In genomic region chr15:36430280-36430679, GRCh38 we compare ENCODE assay signal across 25 cellular contexts.
"Had no signal": no experiment of that assay in that cellular context is flagged by ENCODE, and none has a peak within 500 bp of the region (broad histone marks: within the 10 kb centered on the region; RNA-seq: fewer than 3 reads in every experiment).

No MANE protein-coding gene starts in this region.

- ATAC-seq: activated CD8-positive, alpha-beta memory T cell treated with anti-CD3 and anti-CD28 coated beads, Interleukin-2, amount 10 ng/mL, durations not matched to agents 7 days and 5 days; activated naive CD4-positive, alpha-beta T cell treated with anti-CD3 and anti-CD28 coated beads, Interleukin-2, amount 50 U/mL, for 72 hours; activated naive CD8-positive, alpha-beta T cell treated with anti-CD3 and anti-CD28 coated beads, Interleukin-2, amount 50 U/mL, for 24 hours had no signal

- H3K4me1 Mint-ChIP-seq: activated CD4-positive, alpha-beta T cell treated with anti-CD3 and anti-CD28 coated beads, Interleukin-2, amount 10 ng/mL, durations not matched to agents 24 days and 14 days; activated CD8-positive, alpha-beta memory T cell treated with anti-CD3 and anti-CD28 coated beads, Interleukin-2, amount 10 ng/mL, durations not matched to agents 7 days and 5 days; activated naive CD8-positive, alpha-beta T cell treated with anti-CD3 and anti-CD28 coated beads, Interleukin-2, amount 50 U/mL, for 24 hours had no signal

- H3K27ac Mint-ChIP-seq: activated CD4-positive, alpha-beta T cell treated with anti-CD3 and anti-CD28 coated beads, Interleukin-2, amount 10 ng/mL, durations not matched to agents 24 days and 14 days; activated CD8-positive, alpha-beta memory T cell treated with anti-CD3 and anti-CD28 coated beads, Interleukin-2, amount 10 ng/mL, durations not matched to agents 7 days and 5 days; activated naive CD4-positive, alpha-beta T cell treated with anti-CD3 and anti-CD28 coated beads, Interleukin-2, amount 50 U/mL, for 72 hours; activated naive CD8-positive, alpha-beta T cell treated with anti-CD3 and anti-CD28 coated beads, Interleukin-2, amount 50 U/mL, for 24 hours; activated T-cell treated with anti-CD3 and anti-CD28 coated beads, Interleukin-2, amount 50 U/mL, for 24 hours; T-helper 1 cell treated with Interleukin-12 subunit alpha and Interleukin-12 subunit beta and Interleukin-4 antibody, amounts not matched to agents 30 μg/mL and 1 μg/mL, for 36 hours had no signal

- H3K27ac ChIP-seq: SK-N-MC had no signal

- H3K4me3 Mint-ChIP-seq: activated CD4-positive, alpha-beta T cell treated with anti-CD3 and anti-CD28 coated beads, Interleukin-2, amount 10 ng/mL, durations not matched to agents 24 days and 14 days; activated CD8-positive, alpha-beta memory T cell treated with anti-CD3 and anti-CD28 coated beads, Interleukin-2, amount 10 ng/mL, durations not matched to agents 7 days and 5 days; activated naive CD8-positive, alpha-beta T cell treated with anti-CD3 and anti-CD28 coated beads, Interleukin-2, amount 50 U/mL, for 24 hours; activated T-cell treated with anti-CD3 and anti-CD28 coated beads, Interleukin-2, amount 50 U/mL, for 24 hours; T-helper 1 cell treated with Interleukin-12 subunit alpha and Interleukin-12 subunit beta and Interleukin-4 antibody, amounts not matched to agents 30 μg/mL and 1 μg/mL, for 36 hours had no signal

- H3K4me3 ChIP-seq: SK-N-MC had no signal

- DNase-seq: activated CD4-positive, alpha-beta T cell treated with anti-CD3 and anti-CD28 coated beads, Interleukin-2, amount 10 ng/mL, durations not matched to agents 24 days and 14 days; activated CD4-positive, alpha-beta T cell treated with anti-CD3 and anti-CD28 coated beads, Interleukin-2, amount 50 U/mL, for 48 hours; activated CD4-positive, CD25-positive, alpha-beta regulatory T cell treated with anti-CD3 and anti-CD28 coated beads, Interleukin-2, amount 50 U/mL, for 72 hours; activated CD8-positive, alpha-beta memory T cell treated with anti-CD3 and anti-CD28 coated beads, Interleukin-2, amount 10 ng/mL, durations not matched to agents 7 days and 5 days; activated effector memory CD4-positive, alpha-beta T cell treated with anti-CD3 and anti-CD28 coated beads, Interleukin-2, amount 50 U/mL, for 16 hours; activated naive CD4-positive, alpha-beta T cell treated with Interleukin-2 at 50 U/mL for 16 hours; activated naive CD8-positive, alpha-beta T cell treated with anti-CD3 and anti-CD28 coated beads, Interleukin-2, amount 50 U/mL, for 24 hours; activated T-cell treated with anti-CD3 and anti-CD28 coated beads, Interleukin-2, amount 50 U/mL, for 24 hours; amygdala; cerebellar nuclear complex; KG1; NCI-H1092 treated with DMSO at 0.1 percent for 48 hours; NCI-H1417 treated with DMSO at 0.1 percent for 48 hours; NCI-H1694; NCI-H2029; NCI-H2107; NCI-H2171 treated with DMSO at 0.1 percent for 48 hours; NCI-H510A; NCI-H526 treated with DMSO at 0.1 percent for 48 hours; NK-92 treated with Interleukin-12 subunit alpha and Interleukin-12 subunit beta, amount 100 ng/mL, for 24 hours; SIG-M5; SW 1271 had no signal

- H3K36me3 Mint-ChIP-seq: activated CD8-positive, alpha-beta memory T cell treated with anti-CD3 and anti-CD28 coated beads, Interleukin-2, amount 10 ng/mL, durations not matched to agents 7 days and 5 days; activated naive CD4-positive, alpha-beta T cell treated with anti-CD3 and anti-CD28 coated beads, Interleukin-2, amount 50 U/mL, for 72 hours had no signal

- H3K9me3 Mint-ChIP-seq: activated CD4-positive, alpha-beta T cell treated with anti-CD3 and anti-CD28 coated beads, Interleukin-2, amount 10 ng/mL, durations not matched to agents 24 days and 14 days; activated naive CD4-positive, alpha-beta T cell treated with anti-CD3 and anti-CD28 coated beads, Interleukin-2, amount 50 U/mL, for 72 hours; activated naive CD8-positive, alpha-beta T cell treated with anti-CD3 and anti-CD28 coated beads, Interleukin-2, amount 50 U/mL, for 24 hours; activated T-cell treated with anti-CD3 and anti-CD28 coated beads, Interleukin-2, amount 50 U/mL, for 24 hours; T-helper 1 cell treated with Interleukin-12 subunit alpha and Interleukin-12 subunit beta and Interleukin-4 antibody, amounts not matched to agents 30 μg/mL and 1 μg/mL, for 36 hours had no signal

- H3K27me3 Mint-ChIP-seq: activated CD4-positive, alpha-beta T cell treated with anti-CD3 and anti-CD28 coated beads, Interleukin-2, amount 10 ng/mL, durations not matched to agents 24 days and 14 days; activated CD8-positive, alpha-beta memory T cell treated with anti-CD3 and anti-CD28 coated beads, Interleukin-2, amount 10 ng/mL, durations not matched to agents 7 days and 5 days; activated T-cell treated with anti-CD3 and anti-CD28 coated beads, Interleukin-2, amount 50 U/mL, for 24 hours had no signal
